In genomic region chr15:80234883-80235282, GRCh38 we compare ENCODE assay signal across 8 cellular contexts. TPM values are rescaled to one million over a fixed set of nuclear protein-coding genes. Genes with fewer than 3 reads are reported as not detected.
DNase-seq lines count a peak whose midpoint lies in the region; ATAC-seq and TF ChIP-seq lines count a peak whose summit lies in the region.

No MANE protein-coding gene starts in this region.

- H3K4me3 Mint-ChIP-seq in activated CD4-positive, alpha-beta memory T cell treated with anti-CD3 and anti-CD28 coated beads for 36 hours: no peak overlapping the region

- no peaks in the 10 kb centered on the region for H3K9me3 Mint-ChIP-seq in activated CD4-positive, alpha-beta memory T cell treated with anti-CD3 and anti-CD28 coated beads for 36 hours

- H3K27ac ChIP-seq in IMR-90 (ENCODE audit: insufficient read depth, low read length): no peak overlapping the region

- no peak overlapping the region for H3K27ac Mint-ChIP-seq in activated CD4-positive, alpha-beta memory T cell treated with anti-CD3 and anti-CD28 coated beads for 36 hours

- no peak overlapping the region for H2BK20ac ChIP-seq in IMR-90 (ENCODE audit: low read depth, low read length)

- no peak overlapping the region for H3K23ac ChIP-seq in IMR-90 (ENCODE audit: low read depth, low read length)

- H3K27me3 Mint-ChIP-seq in activated CD4-positive, alpha-beta memory T cell treated with anti-CD3 and anti-CD28 coated beads for 36 hours: peaks cover 12% of the 10 kb centered on the region

- no peak overlapping the region for H3K4ac ChIP-seq in IMR-90 (ENCODE audit: low read depth, low read length)

- peak; percentile 42 for TF ChIP-seq RAD21 in IMR-90 (IDR thresholded peaks at IDR 0.05; ENCODE audit: low read length)

- BruUV-seq in IMR-90 (replicated peaks; lab: Mats Ljungman, UMichigan): no TSS peak

- WGBS in IMR-90 (ENCODE audit: extremely low coverage in 2 of 2, insufficient read length in 1 of 2), 2 experiments: 80% methylated on average over 2 of the region's 4 CpGs; no CpG with 5 or more reads in 1 of the 2 experiments

- intact Hi-C loops in IMR-90 (cut with micrococcal nuclease): loop anchor here (10.0 kb wide), 1 partner anchor 170 kb away; no protein-coding TSS in a partner anchor
- intact Hi-C loops in activated CD4-positive, alpha-beta memory T cell treated with anti-CD3 and anti-CD28 coated beads for 36 hours (cut with micrococcal nuclease): no loop called here

- H4K5ac ChIP-seq in IMR-90 (ENCODE audit: low read depth, low read length): no peak overlapping the region

- H2AK5ac ChIP-seq in IMR-90 (ENCODE audit: low read depth, low read length): no peak overlapping the region

- H3K18ac ChIP-seq in IMR-90 (ENCODE audit: low read depth, low read length): no peak overlapping the region

- TF ChIP-seq POLR2A in IMR-90 (IDR thresholded peaks at IDR 0.05; ENCODE audit: low read depth, low read length): no peak

- H3K36me3 Mint-ChIP-seq in activated CD4-positive, alpha-beta memory T cell treated with anti-CD3 and anti-CD28 coated beads for 36 hours: no peaks in the 10 kb centered on the region

- H4K8ac ChIP-seq in IMR-90 (ENCODE audit: low read depth in 2 of 2, low read length in 2 of 2): no peak overlapping the region

- no peak overlapping the region for H2BK120ac ChIP-seq in IMR-90 (ENCODE audit: low read depth, low read length)

- in situ Hi-C loops in IMR-90 (cut with MboI; ENCODE audit: low sequenced_read_pairs): no loop called here

- dilution Hi-C loops in IMR-90 (cut with HindIII; ENCODE audit: low sequenced_read_pairs, unreplicated experiment): no loop called here

- H3K56ac ChIP-seq in IMR-90 (ENCODE audit: extremely low read depth, insufficient read depth, low read length): no peak overlapping the region

- H3K27me3 ChIP-seq in IMR-90 (ENCODE audit: control insufficient read depth, insufficient read depth, low read length): peaks cover 28% of the 10 kb centered on the region

- no peak overlapping the region for H2BK5ac ChIP-seq in IMR-90 (ENCODE audit: low read depth, low read length, poor library complexity, severe bottlenecking)

- H3K4me1 ChIP-seq in IMR-90 (ENCODE audit: control insufficient read depth, insufficient read depth, low read length): no peaks in the 10 kb centered on the region

- no peaks in the 10 kb centered on the region for H4K20me1 ChIP-seq in IMR-90 (ENCODE audit: insufficient read depth, low read length)

- no peak overlapping the region for H4K91ac ChIP-seq in IMR-90 (ENCODE audit: insufficient read depth, low read depth, low read length)

- H3K4me1 Mint-ChIP-seq in activated CD4-positive, alpha-beta memory T cell treated with anti-CD3 and anti-CD28 coated beads for 36 hours (ENCODE audit: low read depth): no peaks in the 10 kb centered on the region

- POLR2A ChIA-PET in IMR-90 (lab: Charles Lee; ENCODE audit: unreplicated experiment): no interaction called here
- POLR2A ChIA-PET in activated CD4-positive, alpha-beta memory T cell treated with anti-CD3 and anti-CD28 coated beads for 36 hours (lab: Charles Lee): no interaction called here

- H3K36me3 ChIP-seq in IMR-90 (ENCODE audit: control insufficient read depth, insufficient read depth, low read length): no peaks in the 10 kb centered on the region

- DNase-seq in ELR (ENCODE audit: low read depth) (peak; percentile 47), IMR-90 (peak; percentile 14), fibroblast of gingiva (ENCODE audit: low read depth) (peak; percentile 19)
- peak; percentile 64 for DNase-seq in activated CD4-positive, alpha-beta memory T cell treated with anti-CD3 and anti-CD28 coated beads for 36 hours
- peak; percentile 9 to 47 for DNase-seq in stimulated activated CD4-positive, alpha-beta T cell treated with anti-CD3 and anti-CD28 coated beads, Interleukin-15, amount 100 ng/mL, for 48 hours (ENCODE audit: low read depth in 2 of 2)

- H2AK9ac ChIP-seq in IMR-90 (replicated peaks; ENCODE audit: low read depth, low read length, poor library complexity): no peak overlapping the region

- H2AFZ ChIP-seq in IMR-90 (replicated peaks; ENCODE audit: low read length, poor library complexity): peak overlapping the region; percentile 14

- no peaks in the 10 kb centered on the region for H3K79me1 ChIP-seq in IMR-90 (ENCODE audit: low read depth in 1 of 2, low read length in 2 of 2)

- H3K14ac ChIP-seq in IMR-90 (replicated peaks; ENCODE audit: low read depth, low read length): no peak overlapping the region

- H3K4me2 ChIP-seq in IMR-90 (ENCODE audit: low read depth, low read length): no peak overlapping the region

- H3K4me3 ChIP-seq in IMR-90 (ENCODE audit: insufficient read depth, low read depth, low read length): no peak overlapping the region

- H3K9ac ChIP-seq in IMR-90 (ENCODE audit: low read depth, low read length): no peak overlapping the region

- TF ChIP-seq CTCF in IMR-90 (conservative IDR thresholded peaks at IDR 0.05; ENCODE audit: low read depth, low read length): peak; percentile 36

- CTCF ChIA-PET in IMR-90 (lab: Yijun Ruan, JAX): interaction anchor here (0.6 to 0.8 kb wide), 2 partner anchors 11 to 77 kb away, joined by 3 to 4 read pairs; no protein-coding TSS in a partner anchor
- CTCF ChIA-PET in activated CD4-positive, alpha-beta memory T cell treated with anti-CD3 and anti-CD28 coated beads for 36 hours (lab: Charles Lee): interaction anchor here (0.8 to 1.8 kb wide), 7 partner anchors 9 to 895 kb away, joined by 3 to 5 read pairs (median 3); no protein-coding TSS in a partner anchor

- H2BK15ac ChIP-seq in IMR-90 (ENCODE audit: low read depth, low read length): no peak overlapping the region

- H3K9me1 ChIP-seq in IMR-90 (ENCODE audit: insufficient read depth, low read length): 0 out of 2 replicates have a peak, but pooled peaks cover 3% of the 10 kb centered on the region

- H3K9me3 ChIP-seq in IMR-90 (ENCODE audit: control insufficient read depth, insufficient read depth, low read length): no peaks in the 10 kb centered on the region

- ATAC-seq in IMR-90 (ENCODE audit: low read depth): peak; percentile 21; the same call in 1 of the 2 replicates
- no peak for ATAC-seq in HG02840 (IDR thresholded peaks at IDR 0.05; ENCODE audit: low FRiP score, unreplicated experiment)
- ATAC-seq in GM19023 (IDR thresholded peaks at IDR 0.05; ENCODE audit: unreplicated experiment): no peak
- no peak for ATAC-seq in GM19395 (IDR thresholded peaks at IDR 0.05; ENCODE audit: unreplicated experiment)

TF ChIP-seq in IMR-90, 13 proteins besides CTCF, POLR2A, EP300 and RAD21:
- TF ChIP-seq SMC3 (IDR thresholded peaks at IDR 0.05; ENCODE audit: low read depth, low read length): peak; percentile 47; the same call in 1 of the 2 replicates
- TF ChIP-seq BHLHE40 (IDR thresholded peaks at IDR 0.05; ENCODE audit: low read depth, low read length): no peak

RNA-seq across cellular contexts. Expression of gene CTXND1, which starts 17.1 kb away (rescaled TPM):
- total RNA-seq in IMR-90 (2012; rRNA removed): not detected in 2 replicates
- not detected in 2 replicates for polyA plus RNA-seq in IMR-90 (2012; rRNA removed)
- polyA plus RNA-seq in IMR-90 (2012; cell fraction: cytosol; rRNA removed): not detected in 2 replicates
- polyA plus RNA-seq in IMR-90 (2012; cell fraction: nucleus; rRNA removed; ENCODE audit: low replicate concordance): not detected in 2 replicates
- not detected for total RNA-seq in activated CD4-positive, alpha-beta memory T cell treated with anti-CD3 and anti-CD28 coated beads for 36 hours

Comparison
In these comparisons a context has a peak if more than half of its experiments do, and no peak if none do; other contexts are left out.
1. DNase-seq: peak in every context shown above with its lines; median percentile 64 in activated CD4-positive, alpha-beta memory T cell treated with anti-CD3 and anti-CD28 coated beads for 36 hours; 47 in ELR; 28 in stimulated activated CD4-positive, alpha-beta T cell treated with anti-CD3 and anti-CD28 coated beads, Interleukin-15, amount 100 ng/mL, for 48 hours; 19 in fibroblast of gingiva; 14 in IMR-90.